Comparison of ENCODE assay signal across 8 cellular contexts in genomic region chr15:34436126-34436955, GRCh38. TPM values are rescaled to one million over a fixed set of nuclear protein-coding genes. Genes with fewer than 3 reads are reported as not detected.
A peak's percentile ranks its signal among the peaks of the same experiment; 100 is the strongest.
DNase-seq lines count a peak whose midpoint lies in the region; ATAC-seq and TF ChIP-seq lines count a peak whose summit lies in the region.

No MANE protein-coding gene starts in this region.

- H3K9me3 Mint-ChIP-seq in activated CD8-positive, alpha-beta T cell treated with anti-CD3 and anti-CD28 coated beads for 36 hours, result no peaks in the 10 kb centered on the region

- intact Hi-C loops in activated CD8-positive, alpha-beta T cell treated with anti-CD3 and anti-CD28 coated beads for 36 hours (cut with micrococcal nuclease), result no loop called here
- intact Hi-C loops in prostate gland (cut with DNase I), result loop anchor here (5.0 kb wide), 1 partner anchor 99 kb away; the partner anchor contains the start of gene SLC12A6

- H3K9me3 ChIP-seq in prostate gland, result no peaks in the 10 kb centered on the region

- peak overlapping the region in 1 of 2 donors; percentile 42 for H3K27ac ChIP-seq in prostate gland

- H3K27me3 ChIP-seq in prostate gland (replicated peaks; ENCODE audit: insufficient read depth), result no peaks in the 10 kb centered on the region

- H3K36me3 Mint-ChIP-seq in activated CD8-positive, alpha-beta T cell treated with anti-CD3 and anti-CD28 coated beads for 36 hours (ENCODE audit: low read depth), result peaks cover 36% of the 10 kb centered on the region

- 3% methylated on average over 31 of the region's 31 CpGs for WGBS in prostate gland

- no peak for TF ChIP-seq POLR2A in prostate gland (IDR thresholded peaks at IDR 0.05)

- no peaks in the 10 kb centered on the region for H3K4me1 ChIP-seq in prostate gland (replicated peaks)

- peak; percentile 36 for ATAC-seq in GM18498 (IDR thresholded peaks at IDR 0.05; ENCODE audit: unreplicated experiment)
- peak; percentile 30 for ATAC-seq in HG02885 (IDR thresholded peaks at IDR 0.05; ENCODE audit: poor library complexity, unreplicated experiment)
- peak; percentile 25 for ATAC-seq in activated CD8-positive, alpha-beta T cell treated with anti-CD3 and anti-CD28 coated beads for 36 hours

- H3K4me3 ChIP-seq in foreskin fibroblast (ENCODE audit: low read depth in 1 of 2, low read length in 2 of 2) (peak overlapping the region; percentile 56 to 69), prostate gland (peak overlapping the region; percentile 51 to 60)

- POLR2A ChIA-PET in activated CD8-positive, alpha-beta T cell treated with anti-CD3 and anti-CD28 coated beads for 36 hours (lab: Charles Lee), result no interaction called here

- DNase-seq in activated CD8-positive, alpha-beta T cell treated with anti-CD3 and anti-CD28 coated beads for 36 hours, result peak; percentile 30
- peak in 1 of 2 donors; percentile 21 for DNase-seq in foreskin fibroblast
- no peak for DNase-seq in prostate gland (ENCODE audit: low spot score)
- DNase-seq in globus pallidus (ENCODE audit: low spot score), result no peak
- no peak for DNase-seq in HuH-7.5 (ENCODE audit: low spot score)
- DNase-seq in amniotic stem cell (lab: John Stamatoyannopoulos, UW), result no peak

- CTCF ChIA-PET in activated CD8-positive, alpha-beta T cell treated with anti-CD3 and anti-CD28 coated beads for 36 hours (lab: Charles Lee), result interaction anchor here (0.8 kb wide), 1 partner anchor 151 kb away, joined by 5 read pairs; no protein-coding TSS in a partner anchor

- peak overlapping the region; percentile 85 for H3K4me3 Mint-ChIP-seq in activated CD8-positive, alpha-beta T cell treated with anti-CD3 and anti-CD28 coated beads for 36 hours

- H3K36me3 ChIP-seq in prostate gland, result no peaks in the 10 kb centered on the region

- TF ChIP-seq CTCF in activated CD8-positive, alpha-beta T cell treated with anti-CD3 and anti-CD28 coated beads for 36 hours (IDR thresholded peaks at IDR 0.05), result no peak
- TF ChIP-seq CTCF in foreskin fibroblast (IDR thresholded peaks at IDR 0.05; ENCODE audit: low read depth, low read length), result no peak
- no peak for TF ChIP-seq CTCF in prostate gland (IDR thresholded peaks at IDR 0.05)

- H3K27ac Mint-ChIP-seq in activated CD8-positive, alpha-beta T cell treated with anti-CD3 and anti-CD28 coated beads for 36 hours, result peak overlapping the region; percentile 55

- peaks cover 21% of the 10 kb centered on the region for H3K4me1 Mint-ChIP-seq in activated CD8-positive, alpha-beta T cell treated with anti-CD3 and anti-CD28 coated beads for 36 hours (ENCODE audit: low read depth)

- H3K27me3 Mint-ChIP-seq in activated CD8-positive, alpha-beta T cell treated with anti-CD3 and anti-CD28 coated beads for 36 hours, result peaks cover 4% of the 10 kb centered on the region

RNA-seq across cellular contexts. Expression of gene GOLGA8A, which starts 1.3 kb away (rescaled TPM):
- total RNA-seq in activated CD8-positive, alpha-beta T cell treated with anti-CD3 and anti-CD28 coated beads for 36 hours, result 100 to 1,000 TPM; 140 to 141 TPM
- 10 to 100 TPM; 24.5 to 63.7 TPM for total RNA-seq in prostate gland
